Comparison of ENCODE assay signal across 1 cellular context in the genomic region with DNA sequence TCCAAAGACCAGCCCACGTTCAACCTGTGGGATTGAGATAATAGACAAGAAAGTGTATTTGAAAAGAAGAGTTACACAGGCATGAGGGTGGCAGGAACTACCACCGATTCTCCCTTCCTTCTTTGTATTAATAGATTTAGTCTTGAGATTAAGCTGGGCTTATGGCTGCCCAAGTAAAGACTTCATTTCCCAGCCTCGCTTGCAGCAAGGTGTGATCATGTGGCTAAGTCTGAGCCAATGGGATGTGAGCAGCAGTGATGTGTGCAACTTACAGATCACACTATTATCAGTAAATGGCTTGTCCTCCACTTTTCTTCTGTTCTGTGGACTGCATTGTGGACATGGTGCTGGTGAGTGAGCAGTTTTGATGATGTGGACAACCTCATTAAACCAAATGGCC.
TF ChIP-seq lines count a peak whose summit lies in the region.

No MANE protein-coding gene starts in this region.

TF ChIP-seq in K562, 482 proteins besides CTCF, POLR2A, EP300 and RAD21 (continued from another document and continues in another):
- TF ChIP-seq MGA (IDR thresholded peaks at IDR 0.05) (0 out of 2 replicates have a peak, but pooled peaks have one; percentile 24), HMGN3 (IDR thresholded peaks at IDR 0.05; ENCODE audit: borderline replicate concordance, extremely low read depth, insufficient read length, low read depth, low read length) (no peak), ZNF316 (IDR thresholded peaks at IDR 0.05) (0 out of 2 replicates have a peak, but pooled peaks have one; percentile 18), NR4A1 (CRISPR knock-in tag; IDR thresholded peaks at IDR 0.05) (no peak), NR4A1 (tag; IDR thresholded peaks at IDR 0.05) (no peak), CHD7 (IDR thresholded peaks at IDR 0.05; ENCODE audit: low read depth, low read length) (no peak), ZNF408 (CRISPR knock-in tag; IDR thresholded peaks at IDR 0.05; ENCODE audit: low read depth) (no peak), USF2 (CRISPR knock-in tag; IDR thresholded peaks at IDR 0.05) (peak; percentile 94), SMARCB1 (IDR thresholded peaks at IDR 0.05; ENCODE audit: insufficient read length, low read depth) (no peak), DDX20 (tag; IDR thresholded peaks at IDR 0.05; ENCODE audit: low read depth) (no peak), C11orf30 (IDR thresholded peaks at IDR 0.05; ENCODE audit: low read depth) (no peak), ATF1 (CRISPR knock-in tag; IDR thresholded peaks at IDR 0.05) (no peak), ATF1 (tag; IDR thresholded peaks at IDR 0.05) (peak; percentile 60; the same call in 1 of the 2 replicates), ZNF143 (CRISPR knock-in tag; IDR thresholded peaks at IDR 0.05) (peak; percentile 82), FOXK2 (conservative IDR thresholded peaks at IDR 0.05 in 1 of 2, IDR thresholded peaks at IDR 0.05 in 1 of 2; ENCODE audit: low read depth in 2 of 2) (no peak)
- TF ChIP-seq, protein P1, sequence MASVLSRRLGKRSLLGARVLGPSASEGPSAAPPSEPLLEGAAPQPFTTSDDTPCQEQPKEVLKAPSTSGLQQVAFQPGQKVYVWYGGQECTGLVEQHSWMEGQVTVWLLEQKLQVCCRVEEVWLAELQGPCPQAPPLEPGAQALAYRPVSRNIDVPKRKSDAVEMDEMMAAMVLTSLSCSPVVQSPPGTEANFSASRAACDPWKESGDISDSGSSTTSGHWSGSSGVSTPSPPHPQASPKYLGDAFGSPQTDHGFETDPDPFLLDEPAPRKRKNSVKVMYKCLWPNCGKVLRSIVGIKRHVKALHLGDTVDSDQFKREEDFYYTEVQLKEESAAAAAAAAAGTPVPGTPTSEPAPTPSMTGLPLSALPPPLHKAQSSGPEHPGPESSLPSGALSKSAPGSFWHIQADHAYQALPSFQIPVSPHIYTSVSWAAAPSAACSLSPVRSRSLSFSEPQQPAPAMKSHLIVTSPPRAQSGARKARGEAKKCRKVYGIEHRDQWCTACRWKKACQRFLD (CRISPR knock-in tag; IDR thresholded peaks at IDR 0.05), result no peak
